ENCODE assay signal across 9 cellular contexts in genomic region chr15:25790003-25790660, GRCh38.
A peak's percentile ranks its signal among the peaks of the same experiment; 100 is the strongest.
DNase-seq lines count a peak whose midpoint lies in the region; ATAC-seq, FAIRE-seq and TF ChIP-seq lines count a peak whose summit lies in the region.
"Had no signal": no experiment of that assay in that cellular context is flagged by ENCODE, and none has a peak within 500 bp of the region (broad histone marks: within the 10 kb centered on the region; RNA-seq: fewer than 3 reads in every experiment).

No MANE protein-coding gene starts in this region.

- ATAC-seq in pancreas, result peak in 3 of 4 donors; percentile 54 to 59 (median 55)
- ATAC-seq in GM19324 (IDR thresholded peaks at IDR 0.05; ENCODE audit: low FRiP score, unreplicated experiment), result no peak

- H3K36me3 ChIP-seq in pancreas, result no peaks in the 10 kb centered on the region

- WGBS in pancreas, 2 donors, result 63 to 74% methylated on average over 7 of the region's 7 CpGs

- intact Hi-C loops in dorsolateral prefrontal cortex (cut with DNase I) (no loop called here), pancreas (cut with DNase I) (no loop called here)

- FAIRE-seq in RCC 7860 (lab: Jason Lieb, UNC) (no peak), pancreas (lab: Jason Lieb, UNC) (no peak)

- peak; percentile 16 for TF ChIP-seq CTCF in AG09319 (IDR thresholded peaks at IDR 0.05; ENCODE audit: low read depth, low read length)
- TF ChIP-seq CTCF in dorsolateral prefrontal cortex (IDR thresholded peaks at IDR 0.05 in 54 of 56, conservative IDR thresholded peaks at IDR 0.05 in 2 of 56; ENCODE audit: low read depth in 1 of 56, partially characterized antibody in 56 of 56), result no peak
- no peak for TF ChIP-seq CTCF in pancreas (IDR thresholded peaks at IDR 0.05)

- H3K4me1 ChIP-seq in pancreas, result no peaks in the 10 kb centered on the region

- H3K27me3 ChIP-seq in dorsolateral prefrontal cortex, result no peaks in the 10 kb centered on the region
- H3K27me3 ChIP-seq in pancreas, result no peaks in the 10 kb centered on the region

- DNase-seq in AG09319 (ENCODE audit: extremely low read depth, low read depth) (peak; percentile 54), RCC 7860 (ENCODE audit: low spot score) (peak; percentile 49), dorsolateral prefrontal cortex (peak in 3 of 10 donors; percentile 34 to 48 (median 39)), pancreas (peak in 1 of 6 donors; percentile 7), SHP77 (lab: John Stamatoyannopoulos, UW) (no peak), NK-92 (lab: John Stamatoyannopoulos, UW; ENCODE audit: unreplicated experiment) (no peak), NCI-H2196 treated with DMSO at 0.1 percent for 48 hours (lab: John Stamatoyannopoulos, UW; ENCODE audit: unreplicated experiment) (no peak)

- H3K27ac ChIP-seq in dorsolateral prefrontal cortex (peak overlapping the region in 35 of 59 donors; percentile 3 to 76 (median 46)), pancreas (no peak overlapping the region)
- H3K27ac ChIP-seq: VCaP had no signal

- H3K9me3 ChIP-seq in pancreas, result no peaks in the 10 kb centered on the region

- no peak overlapping the region for H3K4me3 ChIP-seq in dorsolateral prefrontal cortex
- H3K4me3 ChIP-seq in pancreas, result no peak overlapping the region

Comparison
In these comparisons a context has a peak if more than half of its experiments do, and no peak if none do; other contexts are left out.
1. DNase-seq: peak in AG09319 (single experiment) and RCC 7860 (single experiment); none in SHP77 (0 of 2), NK-92 (single experiment) and NCI-H2196 treated with DMSO at 0.1 percent for 48 hours (single experiment).
2. H3K27ac ChIP-seq: peak in dorsolateral prefrontal cortex (35 of 59); none in pancreas (0 of 4).